In genomic region chr1:3132685-3133084, GRCh38 we compare ENCODE assay signal across 17 cellular contexts.
"Had no signal": no experiment of that assay in that cellular context is flagged by ENCODE, and none has a peak within 500 bp of the region (broad histone marks: within the 10 kb centered on the region; RNA-seq: fewer than 3 reads in every experiment).

No MANE protein-coding gene starts in this region.

- H3K4me3 Mint-ChIP-seq: activated T-helper 1 cell treated with anti-CD3 and anti-CD28 coated beads, Interleukin-12 subunit alpha, Interleukin-12 subunit beta, Interleukin-2, Interleukin-4 antibody, amounts not matched to agents 30 ng/mL and 10 ng/mL and 1 ng/mL, durations not matched to agents 14 hours and 24 hours and 36 hours; nephron; stimulated activated naive CD8-positive, alpha-beta T cell treated with anti-CD3 and anti-CD28 coated beads, Interleukin-15, Interleukin-2, amounts not matched to agents 100 ng/mL and 50 ng/mL, for 24 hours had no signal

- H3K4me2 ChIP-seq: smooth muscle cell had no signal

- DNase-seq: activated CD4-positive, alpha-beta T cell treated with anti-CD3 and anti-CD28 coated beads, Interleukin-2, amount 50 U/mL, for 1 hour; activated CD8-positive, alpha-beta memory T cell treated with anti-CD3 and anti-CD28 coated beads for 24 hours; activated naive CD4-positive, alpha-beta T cell; anterior cingulate cortex; left ventricle myocardium superior; mesenchymal stem cell; occipital lobe; right cardiac atrium; T-helper 9 cell; testis had no signal

- H3K27me3 ChIP-seq: testis, vagina had no signal

- H3K9me3 ChIP-seq: prostate gland, testis, vagina had no signal

- H3K36me3 ChIP-seq: prostate gland, vagina had no signal

- H3K27ac ChIP-seq: prostate gland, testis, vagina had no signal

- H3K27me3 Mint-ChIP-seq: stimulated activated naive CD8-positive, alpha-beta T cell treated with anti-CD3 and anti-CD28 coated beads, Interleukin-15, Interleukin-2, amounts not matched to agents 100 ng/mL and 50 ng/mL, for 24 hours had no signal

- H3K4me3 ChIP-seq: prostate gland, smooth muscle cell, testis, vagina had no signal

- ATAC-seq: activated CD4-positive, CD25-positive, alpha-beta regulatory T cell treated with anti-CD3 and anti-CD28 coated beads, Interleukin-2, amount 50 U/mL, for 24 hours; left ventricle myocardium superior; right cardiac atrium had no signal

- H3K27ac Mint-ChIP-seq: activated T-helper 1 cell treated with anti-CD3 and anti-CD28 coated beads, Interleukin-12 subunit alpha, Interleukin-12 subunit beta, Interleukin-2, Interleukin-4 antibody, amounts not matched to agents 30 ng/mL and 10 ng/mL and 1 ng/mL, durations not matched to agents 14 hours and 24 hours and 36 hours; stimulated activated naive CD8-positive, alpha-beta T cell treated with anti-CD3 and anti-CD28 coated beads, Interleukin-15, Interleukin-2, amounts not matched to agents 100 ng/mL and 50 ng/mL, for 24 hours had no signal

- H3K9me3 Mint-ChIP-seq: activated T-helper 1 cell treated with anti-CD3 and anti-CD28 coated beads, Interleukin-12 subunit alpha, Interleukin-12 subunit beta, Interleukin-2, Interleukin-4 antibody, amounts not matched to agents 30 ng/mL and 10 ng/mL and 1 ng/mL, durations not matched to agents 14 hours and 24 hours and 36 hours; nephron; stimulated activated naive CD8-positive, alpha-beta T cell treated with anti-CD3 and anti-CD28 coated beads, Interleukin-15, Interleukin-2, amounts not matched to agents 100 ng/mL and 50 ng/mL, for 24 hours had no signal
